ENCODE assay signal across 8 cellular contexts in the genomic region with DNA sequence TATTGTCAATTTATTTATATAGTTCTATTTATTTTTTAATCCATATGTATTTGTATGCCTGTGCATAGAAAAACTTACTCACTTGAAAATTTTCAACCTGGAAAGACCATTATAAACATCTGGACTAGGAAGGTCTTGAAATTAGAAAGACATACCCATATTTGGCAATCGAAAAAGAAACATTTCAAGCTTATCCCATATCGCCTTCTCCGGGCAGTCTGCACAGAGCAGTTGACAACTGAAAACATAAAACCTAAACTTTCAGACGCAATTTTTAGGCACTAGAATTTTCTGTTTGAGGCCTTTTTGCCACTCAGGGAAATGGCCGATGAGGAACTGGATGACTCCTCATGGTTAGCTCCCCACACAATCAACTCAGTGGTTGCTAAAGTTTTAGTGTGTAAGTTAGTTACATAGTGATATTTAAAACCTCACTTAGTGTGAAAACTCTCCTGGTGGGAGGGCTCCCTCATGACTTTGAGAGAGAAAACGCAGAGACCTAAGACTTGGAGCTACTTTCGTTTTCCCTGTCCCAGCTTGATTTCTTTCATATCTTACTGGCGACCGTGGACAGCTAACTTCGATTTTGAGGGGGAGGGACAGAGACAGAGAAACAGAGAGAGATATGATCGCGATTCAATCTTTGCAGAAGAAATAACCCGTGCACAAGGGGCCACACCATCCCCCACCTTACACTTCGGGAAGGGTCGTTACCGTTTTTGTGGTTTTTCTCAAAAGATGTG. TPM values are rescaled to one million over a fixed set of nuclear protein-coding genes. Genes with fewer than 3 reads are reported as not detected.
DNase-seq lines count a peak whose midpoint lies in the region; ATAC-seq lines count a peak whose summit lies in the region.

No MANE protein-coding gene starts in this region.

- peaks cover 67% of the 10 kb centered on the region for H3K27me3 ChIP-seq in rectal smooth muscle tissue (ENCODE audit: control insufficient read depth, insufficient read depth, low read length)

- H3K9ac ChIP-seq in ES-I3 (ENCODE audit: low read depth, low read length) (peak overlapping the region; percentile 39; the same call in 1 of the 2 replicates), rectal smooth muscle tissue (ENCODE audit: low read length) (no peak overlapping the region)

- no peak overlapping the region for H3K27ac ChIP-seq in rectal smooth muscle tissue (ENCODE audit: low read depth, low read length)

- ATAC-seq in GM18873 (IDR thresholded peaks at IDR 0.05; ENCODE audit: low FRiP score, unreplicated experiment), result no peak

- H3K4me1 ChIP-seq in ES-I3 (ENCODE audit: insufficient read depth, low read length) (peaks cover 9% of the 10 kb centered on the region), rectal smooth muscle tissue (ENCODE audit: control insufficient read depth, insufficient read depth, low read length) (peaks cover 5% of the 10 kb centered on the region)

- intact Hi-C loops in head of caudate nucleus (cut with DNase I), result loop anchor here (10.0 kb wide), 1 partner anchor 732 kb away; no protein-coding TSS in a partner anchor

- H3K4me3 ChIP-seq in rectal smooth muscle tissue (ENCODE audit: low read length), result peak overlapping the region; percentile 59

- DNase-seq in NCI-H69 (lab: John Stamatoyannopoulos, UW), result peak; percentile 19
- peak; percentile 32 for DNase-seq in dermis blood vessel endothelial cell
- DNase-seq in inferior parietal cortex (ENCODE audit: extremely low spot score), result no peak
- DNase-seq in head of caudate nucleus, result no peak
- DNase-seq in NCI-H1092 (lab: John Stamatoyannopoulos, UW), result no peak

- H3K9me3 ChIP-seq in ES-I3 (ENCODE audit: control insufficient read depth, insufficient read depth, low read length), result 0 out of 2 replicates have a peak, but pooled peaks cover 4% of the 10 kb centered on the region

- H3K36me3 ChIP-seq in ES-I3 (ENCODE audit: insufficient read depth, low read length) (no peaks in the 10 kb centered on the region), rectal smooth muscle tissue (ENCODE audit: control insufficient read depth, insufficient read depth, low read length) (no peaks in the 10 kb centered on the region)

RNA-seq across cellular contexts. Expression of a gene that starts 3.2 kb away (rescaled TPM):
- total RNA-seq in dermis blood vessel endothelial cell, result not detected in 2 replicates

RNA-seq across cellular contexts. Expression of a gene that starts 3.9 kb away (rescaled TPM):
- total RNA-seq in dermis blood vessel endothelial cell, result under 0.01 TPM in 1 of 2 replicates, not detected in the other

RNA-seq across cellular contexts. Expression of a gene that starts 10.7 kb away (rescaled TPM):
- 0.17 TPM in 1 of 2 replicates, not detected in the other for total RNA-seq in dermis blood vessel endothelial cell

RNA-seq across cellular contexts. Expression of a gene that starts 12.7 kb away (rescaled TPM):
- total RNA-seq in dermis blood vessel endothelial cell, result not detected in 2 replicates

RNA-seq across cellular contexts. Expression of a gene that starts 20.2 kb away (rescaled TPM):
- total RNA-seq in dermis blood vessel endothelial cell, result 7.7 and 15.2 TPM in 2 replicates

Comparison
In these comparisons a context has a peak if more than half of its experiments do, and no peak if none do; other contexts are left out.
1. DNase-seq: peak in NCI-H69 (single experiment) and dermis blood vessel endothelial cell (single experiment); none in inferior parietal cortex (single experiment), head of caudate nucleus (0 of 42) and NCI-H1092 (single experiment).